Comparison of ENCODE assay signal across 2 cellular contexts in the genomic region with DNA sequence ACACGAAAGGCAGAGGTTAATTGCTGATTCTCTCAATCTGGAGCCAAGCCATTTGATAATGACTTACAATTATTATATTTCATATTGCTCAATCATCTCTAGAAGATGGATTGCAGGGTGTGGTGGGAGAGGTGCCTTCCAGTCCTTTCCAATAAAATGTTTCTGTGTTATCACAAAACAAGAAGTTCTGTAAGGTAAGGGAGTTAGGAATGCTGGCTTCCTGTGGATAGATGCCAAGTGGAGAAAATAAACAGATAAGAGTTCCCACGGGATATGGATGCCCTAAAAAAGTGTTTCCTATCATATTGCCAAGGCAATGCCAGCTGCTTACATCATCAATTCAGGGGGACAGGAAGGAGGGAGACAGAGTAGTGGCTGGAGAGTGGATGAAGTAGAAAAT.
TF ChIP-seq lines count a peak whose summit lies in the region.

No MANE protein-coding gene starts in this region.

TF ChIP-seq in A549, 52 proteins besides CTCF, POLR2A, EP300 and RAD21:
- TF ChIP-seq SMC3 (IDR thresholded peaks at IDR 0.05) (no peak), KDM5A (IDR thresholded peaks at IDR 0.05) (no peak), CBX2 (IDR thresholded peaks at IDR 0.05; ENCODE audit: borderline replicate concordance, low read depth) (no peak), FOSB (CRISPR knock-in tag; IDR thresholded peaks at IDR 0.05) (no peak), CBX8 (IDR thresholded peaks at IDR 0.05) (no peak), RARB (CRISPR knock-in tag; IDR thresholded peaks at IDR 0.05) (no peak), RNF2 (IDR thresholded peaks at IDR 0.05; ENCODE audit: borderline replicate concordance, low read depth) (no peak), ZNF302 (CRISPR knock-in tag; IDR thresholded peaks at IDR 0.05) (no peak), TFCP2L1 (CRISPR knock-in tag; IDR thresholded peaks at IDR 0.05) (no peak)
- TF ChIP-seq, protein P1, sequence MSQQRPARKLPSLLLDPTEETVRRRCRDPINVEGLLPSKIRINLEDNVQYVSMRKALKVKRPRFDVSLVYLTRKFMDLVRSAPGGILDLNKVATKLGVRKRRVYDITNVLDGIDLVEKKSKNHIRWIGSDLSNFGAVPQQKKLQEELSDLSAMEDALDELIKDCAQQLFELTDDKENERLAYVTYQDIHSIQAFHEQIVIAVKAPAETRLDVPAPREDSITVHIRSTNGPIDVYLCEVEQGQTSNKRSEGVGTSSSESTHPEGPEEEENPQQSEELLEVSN (IDR thresholded peaks at IDR 0.05; ENCODE audit: borderline replicate concordance, low read depth) = no peak
- TF ChIP-seq, protein P2, sequence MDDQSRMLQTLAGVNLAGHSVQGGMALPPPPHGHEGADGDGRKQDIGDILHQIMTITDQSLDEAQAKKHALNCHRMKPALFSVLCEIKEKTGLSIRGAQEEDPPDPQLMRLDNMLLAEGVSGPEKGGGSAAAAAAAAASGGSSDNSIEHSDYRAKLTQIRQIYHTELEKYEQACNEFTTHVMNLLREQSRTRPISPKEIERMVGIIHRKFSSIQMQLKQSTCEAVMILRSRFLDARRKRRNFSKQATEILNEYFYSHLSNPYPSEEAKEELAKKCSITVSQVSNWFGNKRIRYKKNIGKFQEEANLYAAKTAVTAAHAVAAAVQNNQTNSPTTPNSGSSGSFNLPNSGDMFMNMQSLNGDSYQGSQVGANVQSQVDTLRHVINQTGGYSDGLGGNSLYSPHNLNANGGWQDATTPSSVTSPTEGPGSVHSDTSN (IDR thresholded peaks at IDR 0.05) = no peak
TF ChIP-seq in A549: peak in this region for 0.

TF ChIP-seq in IMR-90, 13 proteins besides CTCF, POLR2A, EP300 and RAD21:
- TF ChIP-seq CEBPB (IDR thresholded peaks at IDR 0.05; ENCODE audit: low read depth, low read length) (peak; percentile 62), RCOR1 (IDR thresholded peaks at IDR 0.05; ENCODE audit: insufficient replicate concordance, low read length) (no peak)
TF ChIP-seq in IMR-90: peak in this region for 1.
